In the genomic region with DNA sequence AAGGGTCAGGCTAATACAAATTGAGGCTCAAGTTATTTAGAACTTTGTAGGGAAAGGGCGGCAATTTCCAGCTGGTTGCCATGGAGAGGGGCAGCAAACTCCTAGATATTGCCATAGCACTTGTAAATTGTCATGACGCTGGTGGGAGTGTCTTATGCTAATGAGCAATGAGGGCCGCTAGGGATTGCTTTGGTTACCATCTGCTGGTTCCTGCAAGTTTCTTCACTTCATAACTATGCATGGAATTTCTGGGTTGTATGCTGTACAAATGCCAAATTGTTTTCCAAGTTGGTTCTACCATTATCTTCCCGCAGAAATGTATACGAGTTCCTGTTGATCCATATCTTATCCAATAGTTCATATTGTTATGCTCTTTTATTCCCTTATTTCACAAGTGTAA, we compare ENCODE assay signal across 17 cellular contexts.
DNase-seq lines count a peak whose midpoint lies in the region; ATAC-seq and TF ChIP-seq lines count a peak whose summit lies in the region.
"Had no signal": no experiment of that assay in that cellular context is flagged by ENCODE, and none has a peak within 500 bp of the region (broad histone marks: within the 10 kb centered on the region; RNA-seq: fewer than 3 reads in every experiment).

No MANE protein-coding gene starts in this region.

- no peak overlapping the region for H3K4me3 Mint-ChIP-seq in MCF 10A (ENCODE audit: unreplicated experiment)
- peak overlapping the region; percentile 27 for H3K4me3 Mint-ChIP-seq in glutamatergic neuron (ENCODE audit: unreplicated experiment)
- H3K4me3 Mint-ChIP-seq: stimulated activated naive B cell treated with anti-CD40 and anti-IgM and Interleukin-4, amounts not matched to agents 10 μg/mL and 1 μg/mL and 100 μg/mL, for 72 hours had no signal

- POLR2A ChIA-PET in MCF 10A (lab: Yijun Ruan, JAX): no interaction called here

- no peaks in the 10 kb centered on the region for H3K27me3 Mint-ChIP-seq in MCF 10A (ENCODE audit: insufficient read depth, unreplicated experiment)
- peaks cover 1% of the 10 kb centered on the region for H3K27me3 Mint-ChIP-seq in glutamatergic neuron (ENCODE audit: unreplicated experiment)
- H3K27me3 Mint-ChIP-seq: stimulated activated naive B cell treated with anti-CD40 and anti-IgM and Interleukin-4, amounts not matched to agents 10 μg/mL and 1 μg/mL and 100 μg/mL, for 72 hours had no signal

- intact Hi-C loops in MCF 10A (cut with micrococcal nuclease) (no loop called here), breast epithelium (cut with DNase I; ENCODE audit: low total_unique reads) (no loop called here)

- H3K36me3 Mint-ChIP-seq in MCF 10A (ENCODE audit: insufficient read depth, unreplicated experiment) (no peaks in the 10 kb centered on the region), glutamatergic neuron (ENCODE audit: unreplicated experiment) (no peaks in the 10 kb centered on the region)
- H3K36me3 Mint-ChIP-seq: stimulated activated naive B cell treated with anti-CD40 and anti-IgM and Interleukin-4, amounts not matched to agents 10 μg/mL and 1 μg/mL and 100 μg/mL, for 72 hours had no signal

- H3K9me3 Mint-ChIP-seq in MCF 10A (ENCODE audit: unreplicated experiment) (peaks cover 7% of the 10 kb centered on the region), glutamatergic neuron (ENCODE audit: unreplicated experiment) (no peaks in the 10 kb centered on the region)
- H3K9me3 Mint-ChIP-seq: stimulated activated naive B cell treated with anti-CD40 and anti-IgM and Interleukin-4, amounts not matched to agents 10 μg/mL and 1 μg/mL and 100 μg/mL, for 72 hours had no signal

- no peaks in the 10 kb centered on the region for H3K9me3 ChIP-seq in breast epithelium
- H3K9me3 ChIP-seq: left ventricle myocardium inferior, ovary had no signal

- TF ChIP-seq CTCF in MCF 10A (IDR thresholded peaks at IDR 0.05; ENCODE audit: unreplicated experiment): no peak
- TF ChIP-seq CTCF in breast epithelium (IDR thresholded peaks at IDR 0.05): no peak
- TF ChIP-seq CTCF in glutamatergic neuron (IDR thresholded peaks at IDR 0.05; ENCODE audit: partially characterized antibody, unreplicated experiment): no peak

- no peak overlapping the region for H3K27ac ChIP-seq in breast epithelium
- H3K27ac ChIP-seq: left ventricle myocardium inferior, ovary, WERI-Rb-1 had no signal

- H3K4me3 ChIP-seq in breast epithelium: no peak overlapping the region
- H3K4me3 ChIP-seq: left ventricle myocardium inferior, ovary had no signal

- no peaks in the 10 kb centered on the region for H3K36me3 ChIP-seq in breast epithelium
- H3K36me3 ChIP-seq: left ventricle myocardium inferior, ovary, WERI-Rb-1 had no signal

- H3K27ac Mint-ChIP-seq in MCF 10A (ENCODE audit: low read depth, unreplicated experiment): peak overlapping the region; percentile 40
- H3K27ac Mint-ChIP-seq in glutamatergic neuron (ENCODE audit: unreplicated experiment): no peak overlapping the region
- H3K27ac Mint-ChIP-seq: stimulated activated naive B cell treated with anti-CD40 and anti-IgM and Interleukin-4, amounts not matched to agents 10 μg/mL and 1 μg/mL and 100 μg/mL, for 72 hours had no signal

- no peak for ATAC-seq in HG02588 (IDR thresholded peaks at IDR 0.05; ENCODE audit: unreplicated experiment)
- ATAC-seq: Panc1; stimulated activated naive B cell treated with anti-CD40 and anti-IgM and Interleukin-4, amounts not matched to agents 10 μg/mL and 1 μg/mL and 100 μg/mL, for 72 hours had no signal

- no peaks in the 10 kb centered on the region for H3K4me1 ChIP-seq in breast epithelium
- H3K4me1 ChIP-seq: left ventricle myocardium inferior had no signal

- BruUV-seq in MCF 10A (replicated peaks; lab: Mats Ljungman, UMichigan): no TSS peak

- no peak for TF ChIP-seq POLR2A in breast epithelium (IDR thresholded peaks at IDR 0.05)

- DNase-seq in MCF 10A (ENCODE audit: unreplicated experiment) (peak; percentile 13), breast epithelium (ENCODE audit: low spot score in 2 of 2) (no peak), T1000 (lab: John Stamatoyannopoulos, UW) (peak; percentile 54), glutamatergic neuron (no peak), DMS153 (lab: John Stamatoyannopoulos, UW) (no peak), DMS79 treated with DMSO at 0.1 percent for 48 hours (lab: John Stamatoyannopoulos, UW) (no peak), T-helper 2 cell (no peak)
- DNase-seq: amygdala; erythroblast; left ventricle myocardium inferior; NCI-H1436; ovary; stimulated activated CD4-positive, alpha-beta T cell treated with anti-CD3 and anti-CD28 coated beads, Interleukin-1b, Interleukin-23, amount 100 ng/mL, for 48 hours; stimulated activated naive B cell treated with anti-CD40 and anti-IgM and Interleukin-4, amounts not matched to agents 10 μg/mL and 1 μg/mL and 100 μg/mL, for 72 hours; WERI-Rb-1 had no signal

- H3K27me3 ChIP-seq in breast epithelium: no peaks in the 10 kb centered on the region
- H3K27me3 ChIP-seq: ovary had no signal

- H3K4me1 Mint-ChIP-seq in MCF 10A (ENCODE audit: insufficient read depth, unreplicated experiment): peaks cover 6% of the 10 kb centered on the region
- peaks cover 22% of the 10 kb centered on the region for H3K4me1 Mint-ChIP-seq in glutamatergic neuron (ENCODE audit: low read depth, unreplicated experiment)
- H3K4me1 Mint-ChIP-seq: stimulated activated naive B cell treated with anti-CD40 and anti-IgM and Interleukin-4, amounts not matched to agents 10 μg/mL and 1 μg/mL and 100 μg/mL, for 72 hours had no signal

- CTCF ChIA-PET in MCF 10A (lab: Yijun Ruan, JAX): no interaction called here

Comparison
In these comparisons a context has a peak if more than half of its experiments do, and no peak if none do; other contexts are left out.
1. DNase-seq: peak in MCF 10A (single experiment) and T1000 (single experiment); none in breast epithelium (0 of 2), glutamatergic neuron (single experiment), DMS153 (single experiment), DMS79 treated with DMSO at 0.1 percent for 48 hours (single experiment) and T-helper 2 cell (0 of 5).